Comparison of ENCODE assay signal across 1 cellular context in the genomic region with DNA sequence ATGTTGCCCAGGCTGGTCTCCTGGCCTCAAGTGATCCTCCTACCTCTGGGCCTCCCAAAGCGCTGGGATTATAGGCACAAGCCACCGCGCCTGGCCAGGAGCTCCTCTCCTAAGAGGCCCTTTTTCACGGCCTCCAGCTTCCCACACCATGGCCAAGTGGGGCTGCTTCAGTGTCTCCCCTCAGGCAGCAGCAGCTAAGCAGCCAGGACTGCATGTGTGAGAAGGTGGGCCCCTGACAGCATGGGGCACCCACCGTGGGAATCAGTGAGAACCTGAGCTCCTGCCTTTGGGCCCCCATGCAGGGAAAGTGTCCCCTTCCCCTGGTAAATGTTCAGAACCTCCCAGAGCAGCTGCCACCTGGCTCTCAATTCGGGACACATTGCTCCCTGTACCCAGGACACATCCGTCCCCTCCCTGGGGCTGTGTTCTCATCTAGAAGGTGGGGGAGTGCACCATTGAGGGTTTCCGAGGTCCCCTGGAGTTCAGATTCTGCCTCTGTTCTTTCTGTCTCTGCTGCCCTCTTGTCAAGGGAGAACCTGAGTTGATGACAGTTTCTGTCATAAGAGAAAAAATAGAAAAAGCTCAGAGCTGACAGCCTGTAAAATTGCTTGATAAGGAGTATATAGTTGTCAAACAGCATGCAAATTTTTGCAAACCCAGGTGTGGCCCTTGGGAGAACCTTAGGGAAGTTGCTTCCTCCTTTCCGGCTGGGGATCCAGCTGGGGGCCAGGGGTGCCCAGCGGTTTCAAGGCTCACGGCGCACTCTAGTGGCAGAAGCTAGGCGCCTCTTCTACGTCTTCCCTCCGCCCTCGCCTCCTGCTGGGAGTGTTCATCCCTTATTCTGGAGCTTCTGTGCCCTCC.
TF ChIP-seq lines count a peak whose summit lies in the region.

No MANE protein-coding gene starts in this region.

TF ChIP-seq in HepG2, 621 proteins besides CTCF, POLR2A, EP300 and RAD21 (continued from another document and continues in another):
- TF ChIP-seq, protein P1, sequence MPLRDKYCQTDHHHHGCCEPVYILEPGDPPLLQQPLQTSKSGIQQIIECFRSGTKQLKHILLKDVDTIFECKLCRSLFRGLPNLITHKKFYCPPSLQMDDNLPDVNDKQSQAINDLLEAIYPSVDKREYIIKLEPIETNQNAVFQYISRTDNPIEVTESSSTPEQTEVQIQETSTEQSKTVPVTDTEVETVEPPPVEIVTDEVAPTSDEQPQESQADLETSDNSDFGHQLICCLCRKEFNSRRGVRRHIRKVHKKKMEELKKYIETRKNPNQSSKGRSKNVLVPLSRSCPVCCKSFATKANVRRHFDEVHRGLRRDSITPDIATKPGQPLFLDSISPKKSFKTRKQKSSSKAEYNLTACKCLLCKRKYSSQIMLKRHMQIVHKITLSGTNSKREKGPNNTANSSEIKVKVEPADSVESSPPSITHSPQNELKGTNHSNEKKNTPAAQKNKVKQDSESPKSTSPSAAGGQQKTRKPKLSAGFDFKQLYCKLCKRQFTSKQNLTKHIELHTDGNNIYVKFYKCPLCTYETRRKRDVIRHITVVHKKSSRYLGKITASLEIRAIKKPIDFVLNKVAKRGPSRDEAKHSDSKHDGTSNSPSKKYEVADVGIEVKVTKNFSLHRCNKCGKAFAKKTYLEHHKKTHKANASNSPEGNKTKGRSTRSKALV (CRISPR knock-in tag; IDR thresholded peaks at IDR 0.05): no peak
- TF ChIP-seq, protein P2, sequence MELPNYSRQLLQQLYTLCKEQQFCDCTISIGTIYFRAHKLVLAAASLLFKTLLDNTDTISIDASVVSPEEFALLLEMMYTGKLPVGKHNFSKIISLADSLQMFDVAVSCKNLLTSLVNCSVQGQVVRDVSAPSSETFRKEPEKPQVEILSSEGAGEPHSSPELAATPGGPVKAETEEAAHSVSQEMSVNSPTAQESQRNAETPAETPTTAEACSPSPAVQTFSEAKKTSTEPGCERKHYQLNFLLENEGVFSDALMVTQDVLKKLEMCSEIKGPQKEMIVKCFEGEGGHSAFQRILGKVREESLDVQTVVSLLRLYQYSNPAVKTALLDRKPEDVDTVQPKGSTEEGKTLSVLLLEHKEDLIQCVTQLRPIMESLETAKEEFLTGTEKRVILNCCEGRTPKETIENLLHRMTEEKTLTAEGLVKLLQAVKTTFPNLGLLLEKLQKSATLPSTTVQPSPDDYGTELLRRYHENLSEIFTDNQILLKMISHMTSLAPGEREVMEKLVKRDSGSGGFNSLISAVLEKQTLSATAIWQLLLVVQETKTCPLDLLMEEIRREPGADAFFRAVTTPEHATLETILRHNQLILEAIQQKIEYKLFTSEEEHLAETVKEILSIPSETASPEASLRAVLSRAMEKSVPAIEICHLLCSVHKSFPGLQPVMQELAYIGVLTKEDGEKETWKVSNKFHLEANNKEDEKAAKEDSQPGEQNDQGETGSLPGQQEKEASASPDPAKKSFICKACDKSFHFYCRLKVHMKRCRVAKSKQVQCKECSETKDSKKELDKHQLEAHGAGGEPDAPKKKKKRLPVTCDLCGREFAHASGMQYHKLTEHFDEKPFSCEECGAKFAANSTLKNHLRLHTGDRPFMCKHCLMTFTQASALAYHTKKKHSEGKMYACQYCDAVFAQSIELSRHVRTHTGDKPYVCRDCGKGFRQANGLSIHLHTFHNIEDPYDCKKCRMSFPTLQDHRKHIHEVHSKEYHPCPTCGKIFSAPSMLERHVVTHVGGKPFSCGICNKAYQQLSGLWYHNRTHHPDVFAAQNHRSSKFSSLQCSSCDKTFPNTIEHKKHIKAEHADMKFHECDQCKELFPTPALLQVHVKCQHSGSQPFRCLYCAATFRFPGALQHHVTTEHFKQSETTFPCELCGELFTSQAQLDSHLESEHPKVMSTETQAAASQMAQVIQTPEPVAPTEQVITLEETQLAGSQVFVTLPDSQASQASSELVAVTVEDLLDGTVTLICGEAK (IDR thresholded peaks at IDR 0.05): no peak
- TF ChIP-seq, protein P2 (CRISPR knock-in tag; IDR thresholded peaks at IDR 0.05): no peak
- no peak for TF ChIP-seq REXO4 (CRISPR knock-in tag; IDR thresholded peaks at IDR 0.05; ENCODE audit: borderline replicate concordance)
- no peak for TF ChIP-seq HMGA1 (CRISPR knock-in tag; conservative IDR thresholded peaks at IDR 0.05)
- TF ChIP-seq, protein P3, sequence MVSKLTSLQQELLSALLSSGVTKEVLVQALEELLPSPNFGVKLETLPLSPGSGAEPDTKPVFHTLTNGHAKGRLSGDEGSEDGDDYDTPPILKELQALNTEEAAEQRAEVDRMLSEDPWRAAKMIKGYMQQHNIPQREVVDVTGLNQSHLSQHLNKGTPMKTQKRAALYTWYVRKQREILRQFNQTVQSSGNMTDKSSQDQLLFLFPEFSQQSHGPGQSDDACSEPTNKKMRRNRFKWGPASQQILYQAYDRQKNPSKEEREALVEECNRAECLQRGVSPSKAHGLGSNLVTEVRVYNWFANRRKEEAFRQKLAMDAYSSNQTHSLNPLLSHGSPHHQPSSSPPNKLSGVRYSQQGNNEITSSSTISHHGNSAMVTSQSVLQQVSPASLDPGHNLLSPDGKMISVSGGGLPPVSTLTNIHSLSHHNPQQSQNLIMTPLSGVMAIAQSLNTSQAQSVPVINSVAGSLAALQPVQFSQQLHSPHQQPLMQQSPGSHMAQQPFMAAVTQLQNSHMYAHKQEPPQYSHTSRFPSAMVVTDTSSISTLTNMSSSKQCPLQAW (CRISPR knock-in tag; IDR thresholded peaks at IDR 0.05): 0 out of 2 replicates have a peak, but pooled peaks have one; percentile 44
- TF ChIP-seq, protein P4, sequence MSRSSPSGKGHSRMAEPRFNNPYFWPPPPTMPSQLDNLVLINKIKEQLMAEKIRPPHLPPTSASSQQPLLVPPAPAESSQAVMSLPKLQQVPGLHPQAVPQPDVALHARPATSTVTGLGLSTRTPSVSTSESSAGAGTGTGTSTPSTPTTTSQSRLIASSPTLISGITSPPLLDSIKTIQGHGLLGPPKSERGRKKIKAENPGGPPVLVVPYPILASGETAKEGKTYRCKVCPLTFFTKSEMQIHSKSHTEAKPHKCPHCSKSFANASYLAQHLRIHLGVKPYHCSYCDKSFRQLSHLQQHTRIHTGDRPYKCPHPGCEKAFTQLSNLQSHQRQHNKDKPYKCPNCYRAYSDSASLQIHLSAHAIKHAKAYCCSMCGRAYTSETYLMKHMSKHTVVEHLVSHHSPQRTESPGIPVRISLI (CRISPR knock-in tag; IDR thresholded peaks at IDR 0.05; ENCODE audit: borderline replicate concordance): no peak
- TF ChIP-seq ZNF746 (CRISPR knock-in tag; IDR thresholded peaks at IDR 0.05): no peak
- TF ChIP-seq, protein P5, sequence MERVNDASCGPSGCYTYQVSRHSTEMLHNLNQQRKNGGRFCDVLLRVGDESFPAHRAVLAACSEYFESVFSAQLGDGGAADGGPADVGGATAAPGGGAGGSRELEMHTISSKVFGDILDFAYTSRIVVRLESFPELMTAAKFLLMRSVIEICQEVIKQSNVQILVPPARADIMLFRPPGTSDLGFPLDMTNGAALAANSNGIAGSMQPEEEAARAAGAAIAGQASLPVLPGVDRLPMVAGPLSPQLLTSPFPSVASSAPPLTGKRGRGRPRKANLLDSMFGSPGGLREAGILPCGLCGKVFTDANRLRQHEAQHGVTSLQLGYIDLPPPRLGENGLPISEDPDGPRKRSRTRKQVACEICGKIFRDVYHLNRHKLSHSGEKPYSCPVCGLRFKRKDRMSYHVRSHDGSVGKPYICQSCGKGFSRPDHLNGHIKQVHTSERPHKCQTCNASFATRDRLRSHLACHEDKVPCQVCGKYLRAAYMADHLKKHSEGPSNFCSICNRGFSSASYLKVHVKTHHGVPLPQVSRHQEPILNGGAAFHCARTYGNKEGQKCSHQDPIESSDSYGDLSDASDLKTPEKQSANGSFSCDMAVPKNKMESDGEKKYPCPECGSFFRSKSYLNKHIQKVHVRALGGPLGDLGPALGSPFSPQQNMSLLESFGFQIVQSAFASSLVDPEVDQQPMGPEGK (CRISPR knock-in tag; IDR thresholded peaks at IDR 0.05): peak; percentile 60
- TF ChIP-seq, protein P6, sequence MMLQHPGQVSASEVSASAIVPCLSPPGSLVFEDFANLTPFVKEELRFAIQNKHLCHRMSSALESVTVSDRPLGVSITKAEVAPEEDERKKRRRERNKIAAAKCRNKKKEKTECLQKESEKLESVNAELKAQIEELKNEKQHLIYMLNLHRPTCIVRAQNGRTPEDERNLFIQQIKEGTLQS (CRISPR knock-in tag; IDR thresholded peaks at IDR 0.05): no peak
- TF ChIP-seq TEAD3 (CRISPR knock-in tag; optimal IDR thresholded peaks at IDR 0.05; ENCODE audit: borderline replicate concordance): peak; percentile 10
- no peak for TF ChIP-seq CEBPB (IDR thresholded peaks at IDR 0.05; ENCODE audit: borderline replicate concordance, low read depth, low read length)
- TF ChIP-seq NFE2L2 (IDR thresholded peaks at IDR 0.05; ENCODE audit: low read length): no peak
- TF ChIP-seq, protein P7, sequence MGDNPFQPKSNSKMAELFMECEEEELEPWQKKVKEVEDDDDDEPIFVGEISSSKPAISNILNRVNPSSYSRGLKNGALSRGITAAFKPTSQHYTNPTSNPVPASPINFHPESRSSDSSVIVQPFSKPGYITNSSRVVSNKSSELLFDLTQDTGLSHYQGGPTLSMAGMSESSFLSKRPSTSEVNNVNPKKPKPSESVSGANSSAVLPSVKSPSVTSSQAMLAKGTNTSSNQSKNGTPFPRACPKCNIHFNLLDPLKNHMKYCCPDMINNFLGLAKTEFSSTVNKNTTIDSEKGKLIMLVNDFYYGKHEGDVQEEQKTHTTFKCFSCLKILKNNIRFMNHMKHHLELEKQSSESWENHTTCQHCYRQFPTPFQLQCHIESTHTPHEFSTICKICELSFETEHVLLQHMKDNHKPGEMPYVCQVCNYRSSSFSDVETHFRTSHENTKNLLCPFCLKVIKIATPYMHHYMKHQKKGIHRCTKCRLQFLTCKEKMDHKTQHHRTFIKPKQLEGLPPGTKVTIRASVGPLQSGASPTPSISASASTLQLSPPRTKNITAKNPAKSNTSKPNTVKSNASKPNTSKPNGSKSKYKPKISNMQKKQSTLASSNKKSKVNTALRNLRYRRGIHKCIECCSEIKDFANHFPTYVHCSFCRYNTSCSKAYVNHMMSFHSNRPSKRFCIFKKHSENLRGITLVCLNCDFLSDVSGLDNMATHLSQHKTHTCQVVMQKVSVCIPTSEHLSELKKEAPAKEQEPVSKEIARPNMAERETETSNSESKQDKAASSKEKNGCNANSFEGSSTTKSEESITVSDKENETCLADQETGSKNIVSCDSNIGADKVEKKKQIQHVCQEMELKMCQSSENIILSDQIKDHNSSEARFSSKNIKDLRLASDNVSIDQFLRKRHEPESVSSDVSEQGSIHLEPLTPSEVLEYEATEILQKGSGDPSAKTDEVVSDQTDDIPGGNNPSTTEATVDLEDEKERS (CRISPR knock-in tag; IDR thresholded peaks at IDR 0.05): no peak
- TF ChIP-seq, protein P8, sequence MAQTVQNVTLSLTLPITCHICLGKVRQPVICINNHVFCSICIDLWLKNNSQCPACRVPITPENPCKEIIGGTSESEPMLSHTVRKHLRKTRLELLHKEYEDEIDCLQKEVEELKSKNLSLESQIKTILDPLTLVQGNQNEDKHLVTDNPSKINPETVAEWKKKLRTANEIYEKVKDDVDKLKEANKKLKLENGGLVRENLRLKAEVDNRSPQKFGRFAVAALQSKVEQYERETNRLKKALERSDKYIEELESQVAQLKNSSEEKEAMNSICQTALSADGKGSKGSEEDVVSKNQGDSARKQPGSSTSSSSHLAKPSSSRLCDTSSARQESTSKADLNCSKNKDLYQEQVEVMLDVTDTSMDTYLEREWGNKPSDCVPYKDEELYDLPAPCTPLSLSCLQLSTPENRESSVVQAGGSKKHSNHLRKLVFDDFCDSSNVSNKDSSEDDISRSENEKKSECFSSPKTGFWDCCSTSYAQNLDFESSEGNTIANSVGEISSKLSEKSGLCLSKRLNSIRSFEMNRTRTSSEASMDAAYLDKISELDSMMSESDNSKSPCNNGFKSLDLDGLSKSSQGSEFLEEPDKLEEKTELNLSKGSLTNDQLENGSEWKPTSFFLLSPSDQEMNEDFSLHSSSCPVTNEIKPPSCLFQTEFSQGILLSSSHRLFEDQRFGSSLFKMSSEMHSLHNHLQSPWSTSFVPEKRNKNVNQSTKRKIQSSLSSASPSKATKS (CRISPR knock-in tag; IDR thresholded peaks at IDR 0.05): no peak
- peak; percentile 91 for TF ChIP-seq STAG1 (CRISPR knock-in tag; IDR thresholded peaks at IDR 0.05)
- no peak for TF ChIP-seq KDM6A (CRISPR knock-in tag; IDR thresholded peaks at IDR 0.05; ENCODE audit: low read depth)
- TF ChIP-seq, protein P9, sequence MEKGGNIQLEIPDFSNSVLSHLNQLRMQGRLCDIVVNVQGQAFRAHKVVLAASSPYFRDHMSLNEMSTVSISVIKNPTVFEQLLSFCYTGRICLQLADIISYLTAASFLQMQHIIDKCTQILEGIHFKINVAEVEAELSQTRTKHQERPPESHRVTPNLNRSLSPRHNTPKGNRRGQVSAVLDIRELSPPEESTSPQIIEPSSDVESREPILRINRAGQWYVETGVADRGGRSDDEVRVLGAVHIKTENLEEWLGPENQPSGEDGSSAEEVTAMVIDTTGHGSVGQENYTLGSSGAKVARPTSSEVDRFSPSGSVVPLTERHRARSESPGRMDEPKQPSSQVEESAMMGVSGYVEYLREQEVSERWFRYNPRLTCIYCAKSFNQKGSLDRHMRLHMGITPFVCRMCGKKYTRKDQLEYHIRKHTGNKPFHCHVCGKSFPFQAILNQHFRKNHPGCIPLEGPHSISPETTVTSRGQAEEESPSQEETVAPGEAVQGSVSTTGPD (CRISPR knock-in tag; IDR thresholded peaks at IDR 0.05): no peak
- TF ChIP-seq ZNF180 (CRISPR knock-in tag; IDR thresholded peaks at IDR 0.05; ENCODE audit: borderline replicate concordance, low read depth): no peak
- no peak for TF ChIP-seq ZZZ3 (CRISPR knock-in tag; IDR thresholded peaks at IDR 0.05; ENCODE audit: borderline replicate concordance)
- TF ChIP-seq EZH2 (conservative IDR thresholded peaks at IDR 0.05; ENCODE audit: low read depth, low read length): no peak
- TF ChIP-seq SOX6 (IDR thresholded peaks at IDR 0.05): no peak
- 0 out of 2 replicates have a peak, but pooled peaks have one; percentile 12 for TF ChIP-seq SOX6 (CRISPR knock-in tag; IDR thresholded peaks at IDR 0.05)
